In genomic region chr10:95267261-95267660, GRCh38 we compare ENCODE assay signal across 1 cellular context.
TF ChIP-seq lines count a peak whose summit lies in the region.

No MANE protein-coding gene starts in this region.

TF ChIP-seq in GM23338, 12 proteins besides CTCF, POLR2A, EP300 and RAD21 (continued from another document):
- TF ChIP-seq ZNF462 (CRISPR knock-in tag; IDR thresholded peaks at IDR 0.05) (no peak), POLR2AphosphoS5 (IDR thresholded peaks at IDR 0.05; ENCODE audit: low read depth) (no peak), EZH2phosphoT487 (IDR thresholded peaks at IDR 0.05; ENCODE audit: unreplicated experiment) (no peak)
